8 cellular contexts compared by ENCODE assay signal in the genomic region with DNA sequence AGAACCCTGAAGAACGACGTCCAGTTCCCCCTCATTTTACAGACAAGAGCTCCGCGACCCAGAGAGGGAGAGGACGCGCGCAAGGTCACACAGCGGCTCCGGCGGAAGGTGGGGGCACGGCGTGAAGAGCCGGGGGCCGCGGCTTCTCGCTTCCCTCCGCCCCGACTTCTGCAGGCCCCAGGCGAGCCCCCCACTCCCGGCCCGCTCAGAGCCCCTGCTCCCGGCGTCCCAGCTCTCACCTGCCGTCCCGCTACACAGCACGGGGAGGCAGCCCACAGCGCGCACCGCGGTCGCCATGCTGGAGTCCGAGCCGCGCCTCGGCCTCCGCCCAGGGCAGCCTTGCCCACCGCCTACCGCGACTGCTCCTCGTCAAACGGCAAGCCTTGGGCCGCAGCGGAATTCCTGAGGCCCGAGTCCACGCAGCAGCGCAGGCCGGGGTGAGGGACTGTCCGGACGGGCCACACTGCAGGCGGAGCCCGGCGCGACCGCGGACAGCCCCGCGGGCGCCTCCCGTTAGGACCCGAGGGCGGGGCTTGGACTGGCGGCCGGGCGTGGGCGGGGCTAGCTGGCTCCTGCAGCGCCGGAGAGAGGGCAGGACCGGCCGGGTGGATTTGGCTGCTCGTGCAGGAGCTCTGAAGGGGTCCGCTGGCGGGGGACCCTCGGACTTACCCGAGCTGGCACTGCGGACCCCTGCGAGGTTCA. TPM values are rescaled to one million over a fixed set of nuclear protein-coding genes. Genes with fewer than 3 reads are reported as not detected.
A peak's percentile ranks its signal among the peaks of the same experiment; 100 is the strongest.
DNase-seq lines count a peak whose midpoint lies in the region; ATAC-seq and TF ChIP-seq lines count a peak whose summit lies in the region.

Gene MRPS5 (minus strand): TSS at position 314 of the 702 bp plus-strand sequence. CDS start 17 bp downstream, at position 297.

- H3K4me3 ChIP-seq in heart right ventricle (peak within 1 kb of the TSS; percentile 76 to 99 (median 88)), prostate gland (peak within 1 kb of the TSS; percentile 92 to 99)

- H3K4me1 Mint-ChIP-seq in T-cell: peaks cover 48 to 56% (median 48%) of the 10 kb centered on the region in 3 donors

- TF ChIP-seq CTCF in GM12874 (IDR thresholded peaks at IDR 0.05; ENCODE audit: insufficient read depth, low read depth, low read length) (0 out of 2 replicates have a peak, but pooled peaks have one; percentile 3), heart right ventricle (IDR thresholded peaks at IDR 0.05) (peak in 3 of 9 donors; percentile 28 to 44 (median 41)), prostate gland (IDR thresholded peaks at IDR 0.05) (no peak)

- no peaks in the 10 kb centered on the region for H3K27me3 ChIP-seq in heart right ventricle
- no peaks in the 10 kb centered on the region for H3K27me3 ChIP-seq in prostate gland (replicated peaks; ENCODE audit: insufficient read depth)

- H3K36me3 Mint-ChIP-seq in T-cell: peaks cover 6% of the 10 kb centered on the region

- peak within 1 kb of the TSS; percentile 94 to 98 (median 96) for H3K4me3 Mint-ChIP-seq in T-cell

- H3K27ac Mint-ChIP-seq in T-cell: peak within 1 kb of the TSS; percentile 93 to 95

- 0% methylated on average over 66 to 76 of the region's 76 CpGs for WGBS in adipose tissue, 3 donors
- 0 to 1% methylated on average over 66 to 76 of the region's 76 CpGs for WGBS in heart right ventricle, 2 donors
- WGBS in prostate gland: 0% methylated on average over 55 of the region's 76 CpGs

- H3K9me3 Mint-ChIP-seq in T-cell: no peaks in the 10 kb centered on the region

- no peaks in the 10 kb centered on the region for H3K27me3 Mint-ChIP-seq in T-cell

- ATAC-seq in HG02588 (IDR thresholded peaks at IDR 0.05; ENCODE audit: unreplicated experiment) (peak; percentile 95), T-cell (replicated peaks in 1 of 4) (peak; percentile 95 to 98 (median 96)), heart right ventricle (peak; percentile 95 to 98 (median 98))

- POLR2A ChIA-PET in T-cell (lab: Charles Lee): interaction anchor here in 1 of 2 donors (0.6 kb wide), 1 partner anchor 43 kb away, joined by 3 read pairs; no protein-coding TSS in a partner anchor

- intact Hi-C loops in heart right ventricle (cut with DNase I): loop anchor here in 7 of 10 donors (5.0 to 10.0 kb wide), 5 partner anchors 36 to 99 kb away; partner anchors contain the start of genes ZNF514 (in 4 of the 7) and ZNF892 (in 3 of the 7)
- intact Hi-C loops in prostate gland (cut with DNase I): no loop called here

- H3K9me3 ChIP-seq in heart right ventricle (no peaks in the 10 kb centered on the region), prostate gland (no peaks in the 10 kb centered on the region)

- DNase-seq in NCI-H1092 (lab: John Stamatoyannopoulos, UW) (peak; percentile 13), T-cell (peak; percentile 49 to 89 (median 74)), heart right ventricle (peak; percentile 88 to 92), prostate gland (ENCODE audit: low spot score) (peak; percentile 78), ureter (ENCODE audit: low spot score) (peak; percentile 88)

- TF ChIP-seq POLR2A in prostate gland (IDR thresholded peaks at IDR 0.05): peak; percentile 77

- no peak within 1 kb of the TSS for H3K27ac ChIP-seq in adipose tissue (ENCODE audit: low read depth, low read length)
- H3K27ac ChIP-seq in heart right ventricle: peak within 1 kb of the TSS; percentile 93 to 99 (median 97)
- H3K27ac ChIP-seq in prostate gland: peak within 1 kb of the TSS; percentile 90 to 95

- CTCF ChIA-PET in T-cell (lab: Charles Lee): interaction anchor here (0.6 to 3.1 kb wide), 8 partner anchors 37 to 167 kb away, joined by 3 to 14 read pairs (median 6); partner anchors contain the start of gene ZNF514 (in 2 of the 2)

- H3K36me3 ChIP-seq in heart right ventricle (peaks cover 0 to 15% (median 0%) of the 10 kb centered on the region in 9 donors), prostate gland (no peaks in the 10 kb centered on the region)

- H3K4me1 ChIP-seq in heart right ventricle (peaks cover 9 to 41% (median 36%) of the 10 kb centered on the region in 9 donors), prostate gland (replicated peaks) (no peaks in the 10 kb centered on the region)

RNA-seq across cellular contexts. Expression of gene MRPS5, which starts in this region (rescaled TPM):
- total RNA-seq in T-cell (10 to 100 TPM; 32.3 to 58.3 (median 57.0) TPM), heart right ventricle (10 to 100 TPM; 50.6 to 85.7 (median 61.5) TPM), prostate gland (10 to 100 TPM; 35.0 to 49.9 TPM), ureter (52.1 TPM)
- polyA plus RNA-seq in adipose tissue (10 to 100 TPM; 36.9 to 54.3 (median 48.4) TPM), heart right ventricle (100 to 1,000 TPM; 105 to 144 TPM)

Comparison
In these comparisons a context has a peak if more than half of its experiments do, and no peak if none do; other contexts are left out.
1. DNase-seq: peak in every context shown above with its lines; median percentile 90 in heart right ventricle; 88 in ureter; 78 in prostate gland; 74 in T-cell; 13 in NCI-H1092.